Comparison of ENCODE assay signal across 2 cellular contexts in genomic region chr6:131808460-131809269, GRCh38.
TF ChIP-seq lines count a peak whose summit lies in the region.

No MANE protein-coding gene starts in this region.

TF ChIP-seq in SK-N-SH, 30 proteins besides CTCF, POLR2A, EP300 and RAD21 (continued from another document):
- TF ChIP-seq JUND (IDR thresholded peaks at IDR 0.05): no peak

TF ChIP-seq in SK-N-SH treated with all-trans-retinoic acid at 6 μM for 48 hours, 23 proteins besides CTCF, POLR2A, EP300 and RAD21 (continued from another document):
- TF ChIP-seq POU6F1 (CRISPR knock-in tag; IDR thresholded peaks at IDR 0.05; ENCODE audit: borderline replicate concordance, low read depth): no peak
- TF ChIP-seq PATZ1 (CRISPR knock-in tag; IDR thresholded peaks at IDR 0.05; ENCODE audit: borderline replicate concordance): no peak
- no peak for TF ChIP-seq ZC3H10 (CRISPR knock-in tag; IDR thresholded peaks at IDR 0.05)
- TF ChIP-seq OSR1 (CRISPR knock-in tag; IDR thresholded peaks at IDR 0.05): no peak
- TF ChIP-seq CSDC2 (CRISPR knock-in tag; IDR thresholded peaks at IDR 0.05): no peak
- no peak for TF ChIP-seq GLIS3 (CRISPR knock-in tag; IDR thresholded peaks at IDR 0.05)
- TF ChIP-seq ESRRG (CRISPR knock-in tag; IDR thresholded peaks at IDR 0.05): no peak
- TF ChIP-seq, protein P1, sequence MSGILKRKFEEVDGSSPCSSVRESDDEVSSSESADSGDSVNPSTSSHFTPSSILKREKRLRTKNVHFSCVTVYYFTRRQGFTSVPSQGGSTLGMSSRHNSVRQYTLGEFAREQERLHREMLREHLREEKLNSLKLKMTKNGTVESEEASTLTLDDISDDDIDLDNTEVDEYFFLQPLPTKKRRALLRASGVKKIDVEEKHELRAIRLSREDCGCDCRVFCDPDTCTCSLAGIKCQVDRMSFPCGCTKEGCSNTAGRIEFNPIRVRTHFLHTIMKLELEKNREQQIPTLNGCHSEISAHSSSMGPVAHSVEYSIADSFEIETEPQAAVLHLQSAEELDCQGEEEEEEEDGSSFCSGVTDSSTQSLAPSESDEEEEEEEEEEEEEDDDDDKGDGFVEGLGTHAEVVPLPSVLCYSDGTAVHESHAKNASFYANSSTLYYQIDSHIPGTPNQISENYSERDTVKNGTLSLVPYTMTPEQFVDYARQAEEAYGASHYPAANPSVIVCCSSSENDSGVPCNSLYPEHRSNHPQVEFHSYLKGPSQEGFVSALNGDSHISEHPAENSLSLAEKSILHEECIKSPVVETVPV (CRISPR knock-in tag; IDR thresholded peaks at IDR 0.05): no peak
- TF ChIP-seq ZNF8 (CRISPR knock-in tag; IDR thresholded peaks at IDR 0.05): no peak
- TF ChIP-seq TOX (CRISPR knock-in tag; IDR thresholded peaks at IDR 0.05; ENCODE audit: borderline replicate concordance): no peak
- TF ChIP-seq ARNTL (CRISPR knock-in tag; IDR thresholded peaks at IDR 0.05; ENCODE audit: borderline replicate concordance, low read depth): no peak
- TF ChIP-seq TSHZ2 (CRISPR knock-in tag; IDR thresholded peaks at IDR 0.05): no peak
- TF ChIP-seq ZNF565 (CRISPR knock-in tag; conservative IDR thresholded peaks at IDR 0.05; ENCODE audit: low read depth): no peak
- TF ChIP-seq ZNF70 (CRISPR knock-in tag; IDR thresholded peaks at IDR 0.05): no peak
